In the genomic region with DNA sequence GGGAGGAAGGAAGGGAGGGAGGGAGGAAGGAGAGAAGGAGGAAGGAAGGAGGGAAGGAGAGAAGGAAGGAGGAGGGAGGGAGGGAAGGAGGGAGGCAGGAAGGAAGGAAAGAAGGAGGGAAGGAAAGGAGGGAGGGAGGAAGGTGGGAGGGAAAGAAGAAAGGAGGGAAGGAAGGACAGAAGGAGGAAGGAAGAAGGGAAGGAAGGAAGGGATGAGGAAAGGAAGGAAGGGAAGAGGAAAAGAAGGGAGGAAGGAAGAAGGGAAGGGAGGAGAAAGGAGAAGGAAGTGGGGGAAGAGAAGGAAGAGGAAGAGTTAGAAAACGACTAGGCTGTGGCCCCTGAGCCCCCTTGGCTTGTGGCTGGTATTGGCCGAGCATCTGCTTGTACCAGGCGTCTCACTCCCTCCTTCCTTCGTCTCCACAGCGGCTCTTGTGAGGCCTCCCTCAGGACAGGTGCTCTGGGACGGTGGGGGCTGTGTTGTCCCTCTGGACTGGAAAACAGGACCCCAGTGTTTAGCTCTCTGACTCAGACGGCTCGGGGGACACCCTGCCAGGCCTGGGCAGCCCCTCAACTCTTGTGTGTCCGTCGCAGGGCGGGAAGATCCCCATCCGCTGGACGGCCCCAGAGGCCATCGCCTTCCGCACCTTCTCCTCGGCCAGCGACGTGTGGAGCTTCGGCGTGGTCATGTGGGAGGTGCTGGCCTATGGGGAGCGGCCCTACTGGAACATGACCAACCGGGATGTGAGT, we compare ENCODE assay signal across 24 cellular contexts. TPM values are rescaled to one million over a fixed set of nuclear protein-coding genes. Genes with fewer than 3 reads are reported as not detected.
A peak's percentile ranks its signal among the peaks of the same experiment; 100 is the strongest.
DNase-seq lines count a peak whose midpoint lies in the region; ATAC-seq and TF ChIP-seq lines count a peak whose summit lies in the region.
"Had no signal": no experiment of that assay in that cellular context is flagged by ENCODE, and none has a peak within 500 bp of the region (broad histone marks: within the 10 kb centered on the region; RNA-seq: fewer than 3 reads in every experiment).

No MANE protein-coding gene starts in this region.

- no peaks in the 10 kb centered on the region for H3K9me3 ChIP-seq in HEK293 (ENCODE audit: control insufficient read depth, insufficient read depth, low read depth, low read length)
- no peaks in the 10 kb centered on the region for H3K9me3 ChIP-seq in T-helper 17 cell (ENCODE audit: control insufficient read depth, low read length, poor library complexity, severe bottlenecking)
- H3K9me3 ChIP-seq: neutrophil had no signal

- H3K4me1 Mint-ChIP-seq in Calu3 (ENCODE audit: low read depth, unreplicated experiment) (no peaks in the 10 kb centered on the region), T-helper 17 cell (peaks cover 2% of the 10 kb centered on the region)

- H3K4me1 ChIP-seq in HEK293 (ENCODE audit: control insufficient read depth, insufficient read depth, low read length): no peaks in the 10 kb centered on the region

- H3K9me3 Mint-ChIP-seq in Calu3 (ENCODE audit: low read depth, unreplicated experiment): no peaks in the 10 kb centered on the region
- H3K9me3 Mint-ChIP-seq: CD8-positive, alpha-beta T cell; effector memory CD8-positive, alpha-beta T cell had no signal

- peak; percentile 41 for DNase-seq in Calu3
- peak; percentile 77 for DNase-seq in RWPE1 (ENCODE audit: low spot score)
- DNase-seq in left lobe of liver (ENCODE audit: low spot score): no peak
- DNase-seq in T-helper 17 cell: no peak
- DNase-seq: activated CD4-positive, alpha-beta T cell treated with anti-CD3 and anti-CD28 coated beads, Interleukin-2, amount 50 U/mL, for 48 hours; activated naive CD4-positive, alpha-beta T cell treated with anti-CD3 and anti-CD28 coated beads, Interleukin-2, amount 50 U/mL, for 16 hours; activated T-cell treated with anti-CD3 and anti-CD28 coated beads, Interleukin-2, amount 50 U/mL, for 1 hour; CD8-positive, alpha-beta T cell; effector memory CD8-positive, alpha-beta T cell; MM.1S; NCI-H187; NCI-H510A treated with DMSO at 0.1 percent for 48 hours; Right ventricle myocardium superior; T-helper 1 cell had no signal

- no peak overlapping the region for H3K4me3 ChIP-seq in HEK293 (ENCODE audit: low read depth, low read length)

- TF ChIP-seq CTCF in Calu3 (IDR thresholded peaks at IDR 0.05; ENCODE audit: unreplicated experiment): no peak
- no peak for TF ChIP-seq CTCF in HEK293 (tag by site-specific recombination; IDR thresholded peaks at IDR 0.05)
- no peak for TF ChIP-seq CTCF in RWPE1 (conservative IDR thresholded peaks at IDR 0.05; ENCODE audit: low read depth)

- BruUV-seq in Calu3 (replicated peaks; lab: Mats Ljungman, UMichigan): no TSS peak

- H3K36me3 ChIP-seq in HEK293 (ENCODE audit: control insufficient read depth in 2 of 2, insufficient read depth in 1 of 2, low read length in 2 of 2): no peaks in the 10 kb centered on the region
- H3K36me3 ChIP-seq: neutrophil had no signal

- H3K4me3 Mint-ChIP-seq in Calu3 (ENCODE audit: low read depth, unreplicated experiment) (no peak overlapping the region), T-helper 17 cell (no peak overlapping the region)
- H3K4me3 Mint-ChIP-seq: CD8-positive, alpha-beta T cell; effector memory CD8-positive, alpha-beta T cell had no signal

- intact Hi-C loops in Calu3 (cut with micrococcal nuclease; ENCODE audit: unreplicated experiment): no loop called here

- ATAC-seq in left lobe of liver (peak; percentile 26), T-helper 17 cell (no peak), HG02938 (IDR thresholded peaks at IDR 0.05; ENCODE audit: unreplicated experiment) (no peak), GM18907 (IDR thresholded peaks at IDR 0.05; ENCODE audit: unreplicated experiment) (no peak), GM19328 (IDR thresholded peaks at IDR 0.05; ENCODE audit: unreplicated experiment) (no peak)
- ATAC-seq: CD8-positive, alpha-beta T cell; effector memory CD8-positive, alpha-beta T cell had no signal

- H3K27ac Mint-ChIP-seq in Calu3 (ENCODE audit: unreplicated experiment): no peak overlapping the region
- no peak overlapping the region for H3K27ac Mint-ChIP-seq in T-helper 17 cell
- H3K27ac Mint-ChIP-seq: CD8-positive, alpha-beta T cell; effector memory CD8-positive, alpha-beta T cell had no signal

- H3K27me3 Mint-ChIP-seq in Calu3 (ENCODE audit: unreplicated experiment) (peaks cover 90% of the 10 kb centered on the region), T-helper 17 cell (peaks cover 42% of the 10 kb centered on the region)

- CTCF ChIA-PET in Calu3 (lab: Charles Lee) (interaction anchor here (0.6 kb wide), 1 partner anchor 425 kb away, joined by 4 read pairs; no protein-coding TSS in a partner anchor), HEK293 (lab: Yijun Ruan, JAX) (no interaction called here), RWPE1 (lab: Yijun Ruan, JAX) (interaction anchor here (0.6 kb wide), 1 partner anchor 42 kb away, joined by 3 read pairs; no protein-coding TSS in a partner anchor)

- H3K27ac ChIP-seq in HEK293 (ENCODE audit: extremely low read depth, low read depth, low read length) (no peak overlapping the region), RWPE1 (no peak overlapping the region)
- H3K27ac ChIP-seq: neutrophil, VCaP had no signal

- H3K36me3 Mint-ChIP-seq in Calu3 (ENCODE audit: insufficient read depth, unreplicated experiment) (no peaks in the 10 kb centered on the region), T-helper 17 cell (ENCODE audit: low read depth) (no peaks in the 10 kb centered on the region)
- H3K36me3 Mint-ChIP-seq: CD8-positive, alpha-beta T cell had no signal

- POLR2A ChIA-PET in HEK293 (lab: Yijun Ruan, JAX): no interaction called here
- POLR2A ChIA-PET in RWPE1 (lab: Yijun Ruan, JAX; ENCODE audit: low non-redundant PET): interaction anchor here (0.6 kb wide), 1 partner anchor 36 kb away, joined by 7 read pairs; no protein-coding TSS in a partner anchor

TF ChIP-seq in HEK293, 187 proteins besides CTCF, POLR2A, EP300 and RAD21 (continues in another document):
- TF ChIP-seq ZNF239 (tag by site-specific recombination; IDR thresholded peaks at IDR 0.05) (no peak), ZIC2 (tag by site-specific recombination; IDR thresholded peaks at IDR 0.05) (no peak), ZNF624 (tag by site-specific recombination; IDR thresholded peaks at IDR 0.05) (no peak), ZNF473 (tag by site-specific recombination; IDR thresholded peaks at IDR 0.05) (0 out of 2 replicates have a peak, but pooled peaks have one; percentile 44), YY1 (tag by site-specific recombination; IDR thresholded peaks at IDR 0.05) (no peak), MYNN (tag by site-specific recombination; IDR thresholded peaks at IDR 0.05; ENCODE audit: borderline replicate concordance) (no peak), ZNF548 (tag by site-specific recombination; IDR thresholded peaks at IDR 0.05) (no peak), ZNF292 (tag by site-specific recombination; IDR thresholded peaks at IDR 0.05; ENCODE audit: borderline replicate concordance, low read depth) (no peak), GLI4 (tag by site-specific recombination; IDR thresholded peaks at IDR 0.05) (no peak), IKZF3 (tag by site-specific recombination; IDR thresholded peaks at IDR 0.05) (no peak), ZNF785 (tag by site-specific recombination; IDR thresholded peaks at IDR 0.05) (0 out of 2 replicates have a peak, but pooled peaks have one; percentile 28), ZNF366 (tag by site-specific recombination; conservative IDR thresholded peaks at IDR 0.05) (peak; percentile 99), KLF16 (tag by site-specific recombination; IDR thresholded peaks at IDR 0.05) (no peak), HOXC10 (CRISPR knock-in tag; IDR thresholded peaks at IDR 0.05) (no peak), ZNF354C (tag by site-specific recombination; IDR thresholded peaks at IDR 0.05; ENCODE audit: borderline replicate concordance, low read depth) (no peak), ZNF10 (tag by site-specific recombination; IDR thresholded peaks at IDR 0.05) (no peak), ZNF274 (IDR thresholded peaks at IDR 0.05; ENCODE audit: low read length) (no peak), ZNF274 (tag by site-specific recombination; IDR thresholded peaks at IDR 0.05; ENCODE audit: borderline replicate concordance) (no peak), PRDM1 (tag by site-specific recombination; IDR thresholded peaks at IDR 0.05) (peak; percentile 56), ZNF621 (tag by site-specific recombination; IDR thresholded peaks at IDR 0.05) (0 out of 2 replicates have a peak, but pooled peaks have one; percentile 42), ZFHX2 (tag by site-specific recombination; conservative IDR thresholded peaks at IDR 0.05) (no peak), BCL11B (tag by site-specific recombination; IDR thresholded peaks at IDR 0.05; ENCODE audit: low read depth) (no peak), ZNF514 (tag by site-specific recombination; IDR thresholded peaks at IDR 0.05) (no peak), GLIS1 (tag by site-specific recombination; IDR thresholded peaks at IDR 0.05) (no peak), ZNF571 (tag by site-specific recombination; IDR thresholded peaks at IDR 0.05) (no peak), BCL11A (tag by site-specific recombination; IDR thresholded peaks at IDR 0.05; ENCODE audit: low read depth) (no peak), ZNF423 (tag by site-specific recombination; IDR thresholded peaks at IDR 0.05) (no peak), ZNF23 (tag by site-specific recombination; IDR thresholded peaks at IDR 0.05; ENCODE audit: borderline replicate concordance) (no peak)
- TF ChIP-seq, protein P1, sequence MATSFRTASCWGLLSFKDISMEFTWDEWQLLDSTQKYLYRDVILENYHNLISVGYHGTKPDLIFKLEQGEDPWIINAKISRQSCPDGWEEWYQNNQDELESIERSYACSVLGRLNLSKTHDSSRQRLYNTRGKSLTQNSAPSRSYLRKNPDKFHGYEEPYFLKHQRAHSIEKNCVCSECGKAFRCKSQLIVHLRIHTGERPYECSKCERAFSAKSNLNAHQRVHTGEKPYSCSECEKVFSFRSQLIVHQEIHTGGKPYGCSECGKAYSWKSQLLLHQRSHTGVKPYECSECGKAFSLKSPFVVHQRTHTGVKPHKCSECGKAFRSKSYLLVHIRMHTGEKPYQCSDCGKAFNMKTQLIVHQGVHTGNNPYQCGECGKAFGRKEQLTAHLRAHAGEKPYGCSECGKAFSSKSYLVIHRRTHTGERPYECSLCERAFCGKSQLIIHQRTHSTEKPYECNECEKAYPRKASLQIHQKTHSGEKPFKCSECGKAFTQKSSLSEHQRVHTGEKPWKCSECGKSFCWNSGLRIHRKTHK (tag by site-specific recombination; IDR thresholded peaks at IDR 0.05): no peak

RNA-seq across cellular contexts. Expression of a gene that starts 36.2 kb away (rescaled TPM):
- total RNA-seq in Calu3 (2022) (not detected in 2 replicates), left lobe of liver (65.3 TPM), T-helper 17 cell (not detected)
- total RNA-seq: astrocyte; CD8-positive, alpha-beta T cell; renal cortical epithelial cell had no signal

RNA-seq across cellular contexts. Expression of a gene that starts 37.0 kb away (rescaled TPM):
- total RNA-seq in Calu3 (2022): not detected in 2 replicates
- not detected for total RNA-seq in left lobe of liver
- total RNA-seq in T-helper 17 cell: not detected
- total RNA-seq: CD8-positive, alpha-beta T cell; liver; mononuclear cell; renal cortical epithelial cell; Right ventricle myocardium superior had no signal

RNA-seq across cellular contexts. Expression of a gene that starts 43.2 kb away (rescaled TPM):
- total RNA-seq in Calu3 (2022): not detected in 2 replicates
- 76.0 TPM for total RNA-seq in left lobe of liver
- not detected for total RNA-seq in T-helper 17 cell
- total RNA-seq: astrocyte; CD8-positive, alpha-beta T cell; renal cortical epithelial cell had no signal

RNA-seq across cellular contexts. Expression of a gene that starts 52.8 kb away (rescaled TPM):
- total RNA-seq in Calu3 (2022) (not detected in 2 replicates), left lobe of liver (79.0 TPM), T-helper 17 cell (not detected)
- total RNA-seq: astrocyte; CD8-positive, alpha-beta T cell; renal cortical epithelial cell had no signal

Comparison
In these comparisons a context has a peak if more than half of its experiments do, and no peak if none do; other contexts are left out.
1. DNase-seq: peak in Calu3 (single experiment) and RWPE1 (single experiment); none in left lobe of liver (single experiment) and T-helper 17 cell (0 of 3).
2. RNA of a gene that starts 36.2 kb away (total RNA-seq): 65.3 TPM in left lobe of liver (single experiment); not detected in T-helper 17 cell and not detected in Calu3; every median in the first group is over 10 times any median in the second.
3. RNA of a gene that starts 43.2 kb away (total RNA-seq): 76.0 TPM in left lobe of liver (single experiment); not detected in Calu3 and not detected in T-helper 17 cell; every median in the first group is over 10 times any median in the second.